Comparison of ENCODE assay signal across 1 cellular context in the genomic region with DNA sequence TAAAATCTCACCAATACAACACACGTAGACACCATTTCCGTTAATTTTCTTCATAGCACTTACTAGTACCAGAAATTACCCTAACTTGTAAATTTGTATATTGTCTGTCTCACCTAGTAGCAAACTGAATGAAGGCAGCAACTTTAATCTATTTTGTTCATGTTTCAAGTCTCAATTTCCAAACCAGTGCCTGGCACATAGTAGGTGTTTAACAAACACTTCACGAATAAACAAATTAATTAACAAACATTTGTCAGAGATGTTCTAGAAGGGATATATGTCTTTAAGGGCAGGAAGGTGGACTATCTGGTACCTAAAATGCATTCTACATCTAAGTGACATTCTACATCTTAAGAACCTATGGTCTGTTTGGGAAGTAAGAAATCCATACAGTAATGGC.
TF ChIP-seq lines count a peak whose summit lies in the region.

No MANE protein-coding gene starts in this region.

TF ChIP-seq in GM12878, 131 proteins besides CTCF, POLR2A, EP300 and RAD21 (continued from another document):
- TF ChIP-seq NR2C2 (IDR thresholded peaks at IDR 0.05; ENCODE audit: borderline replicate concordance, control insufficient read depth, insufficient read length, low read depth) (no peak), NRF1 (conservative IDR thresholded peaks at IDR 0.05; ENCODE audit: low read depth, low read length) (no peak), SPI1 (IDR thresholded peaks at IDR 0.05; ENCODE audit: borderline replicate concordance, insufficient read depth, low read depth, low read length) (no peak), CBX3 (IDR thresholded peaks at IDR 0.05; ENCODE audit: borderline replicate concordance, low read depth) (no peak), POU2F2 (IDR thresholded peaks at IDR 0.05; ENCODE audit: borderline replicate concordance, low read depth, low read length) (no peak), ZZZ3 (IDR thresholded peaks at IDR 0.05; ENCODE audit: control insufficient read depth, insufficient read length, low read depth) (no peak), NBN (IDR thresholded peaks at IDR 0.05) (no peak), MEF2B (IDR thresholded peaks at IDR 0.05; ENCODE audit: partially characterized antibody, poor library complexity, severe bottlenecking) (no peak)
- TF ChIP-seq, protein P1, sequence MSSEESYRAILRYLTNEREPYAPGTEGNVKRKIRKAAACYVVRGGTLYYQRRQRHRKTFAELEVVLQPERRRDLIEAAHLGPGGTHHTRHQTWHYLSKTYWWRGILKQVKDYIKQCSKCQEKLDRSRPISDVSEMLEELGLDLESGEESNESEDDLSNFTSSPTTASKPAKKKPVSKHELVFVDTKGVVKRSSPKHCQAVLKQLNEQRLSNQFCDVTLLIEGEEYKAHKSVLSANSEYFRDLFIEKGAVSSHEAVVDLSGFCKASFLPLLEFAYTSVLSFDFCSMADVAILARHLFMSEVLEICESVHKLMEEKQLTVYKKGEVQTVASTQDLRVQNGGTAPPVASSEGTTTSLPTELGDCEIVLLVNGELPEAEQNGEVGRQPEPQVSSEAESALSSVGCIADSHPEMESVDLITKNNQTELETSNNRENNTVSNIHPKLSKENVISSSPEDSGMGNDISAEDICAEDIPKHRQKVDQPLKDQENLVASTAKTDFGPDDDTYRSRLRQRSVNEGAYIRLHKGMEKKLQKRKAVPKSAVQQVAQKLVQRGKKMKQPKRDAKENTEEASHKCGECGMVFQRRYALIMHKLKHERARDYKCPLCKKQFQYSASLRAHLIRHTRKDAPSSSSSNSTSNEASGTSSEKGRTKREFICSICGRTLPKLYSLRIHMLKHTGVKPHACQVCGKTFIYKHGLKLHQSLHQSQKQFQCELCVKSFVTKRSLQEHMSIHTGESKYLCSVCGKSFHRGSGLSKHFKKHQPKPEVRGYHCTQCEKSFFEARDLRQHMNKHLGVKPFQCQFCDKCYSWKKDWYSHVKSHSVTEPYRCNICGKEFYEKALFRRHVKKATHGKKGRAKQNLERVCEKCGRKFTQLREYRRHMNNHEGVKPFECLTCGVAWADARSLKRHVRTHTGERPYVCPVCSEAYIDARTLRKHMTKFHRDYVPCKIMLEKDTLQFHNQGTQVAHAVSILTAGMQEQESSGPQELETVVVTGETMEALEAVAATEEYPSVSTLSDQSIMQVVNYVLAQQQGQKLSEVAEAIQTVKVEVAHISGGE (CRISPR knock-in tag; IDR thresholded peaks at IDR 0.05): no peak
- TF ChIP-seq, protein P2, sequence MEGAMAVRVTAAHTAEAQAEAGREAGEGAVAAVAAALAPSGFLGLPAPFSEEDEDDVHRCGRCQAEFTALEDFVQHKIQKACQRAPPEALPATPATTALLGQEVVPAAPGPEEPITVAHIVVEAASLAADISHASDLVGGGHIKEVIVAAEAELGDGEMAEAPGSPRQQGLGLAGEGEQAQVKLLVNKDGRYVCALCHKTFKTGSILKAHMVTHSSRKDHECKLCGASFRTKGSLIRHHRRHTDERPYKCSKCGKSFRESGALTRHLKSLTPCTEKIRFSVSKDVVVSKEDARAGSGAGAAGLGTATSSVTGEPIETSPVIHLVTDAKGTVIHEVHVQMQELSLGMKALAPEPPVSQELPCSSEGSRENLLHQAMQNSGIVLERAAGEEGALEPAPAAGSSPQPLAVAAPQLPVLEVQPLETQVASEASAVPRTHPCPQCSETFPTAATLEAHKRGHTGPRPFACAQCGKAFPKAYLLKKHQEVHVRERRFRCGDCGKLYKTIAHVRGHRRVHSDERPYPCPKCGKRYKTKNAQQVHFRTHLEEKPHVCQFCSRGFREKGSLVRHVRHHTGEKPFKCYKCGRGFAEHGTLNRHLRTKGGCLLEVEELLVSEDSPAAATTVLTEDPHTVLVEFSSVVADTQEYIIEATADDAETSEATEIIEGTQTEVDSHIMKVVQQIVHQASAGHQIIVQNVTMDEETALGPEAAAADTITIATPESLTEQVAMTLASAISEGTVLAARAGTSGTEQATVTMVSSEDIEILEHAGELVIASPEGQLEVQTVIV (IDR thresholded peaks at IDR 0.05; ENCODE audit: borderline replicate concordance, partially characterized antibody): no peak
